In the genomic region with DNA sequence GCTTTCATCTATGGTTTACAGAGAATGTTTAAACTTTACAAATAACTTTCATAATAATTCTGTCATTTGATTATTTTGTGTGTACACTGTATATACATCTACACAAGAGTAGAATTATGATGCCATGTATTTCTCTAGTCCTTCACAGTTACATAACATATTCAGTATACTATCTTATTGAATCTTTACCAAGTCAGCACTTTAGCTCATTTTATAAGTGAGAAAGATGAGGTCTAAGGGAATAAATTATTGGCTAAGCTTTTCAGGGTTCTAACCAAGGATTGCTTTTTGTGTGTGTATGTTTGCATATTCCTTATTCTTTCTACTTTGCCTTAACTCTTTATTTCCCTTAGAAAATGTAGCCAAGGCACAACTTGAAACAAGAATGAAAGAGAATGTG, we compare ENCODE assay signal across 8 cellular contexts.
"Had no signal": no experiment of that assay in that cellular context is flagged by ENCODE, and none has a peak within 500 bp of the region (broad histone marks: within the 10 kb centered on the region; RNA-seq: fewer than 3 reads in every experiment).

No MANE protein-coding gene starts in this region.

- DNase-seq: GDM1, GF-D8 had no signal

- ATAC-seq: GM12878 had no signal

- FAIRE-seq: G401.6, GM12878, GM12891, GM12892, GM18507, GM19239 had no signal

- H3K4me3 ChIP-seq: GM12878 had no signal
